20 cellular contexts compared by ENCODE assay signal in genomic region chr15:92707880-92708551, GRCh38.
"Had no signal": no experiment of that assay in that cellular context is flagged by ENCODE, and none has a peak within 500 bp of the region (broad histone marks: within the 10 kb centered on the region; RNA-seq: fewer than 3 reads in every experiment).

No MANE protein-coding gene starts in this region.

- H3K4me1 ChIP-seq: heart left ventricle, sigmoid colon, thyroid gland, uterus had no signal

- H3K36me3 ChIP-seq: heart left ventricle, ovary, sigmoid colon, thyroid gland, uterus had no signal

- H3K4me2 ChIP-seq: SK-N-SH had no signal

- H3K27ac Mint-ChIP-seq: activated CD4-positive, alpha-beta T cell treated with anti-CD3 and anti-CD28 coated beads, Interleukin-2, amount 10 ng/mL, durations not matched to agents 24 days and 14 days; activated naive CD4-positive, alpha-beta T cell treated with anti-CD3 and anti-CD28 coated beads, Interleukin-2, amount 50 U/mL, for 24 hours; activated T-helper 2 cell treated with anti-CD3 and anti-CD28 coated beads, Interferon-gamma antibody, Interleukin-2, Interleukin-4, amounts not matched to agents 10 μg/mL and 5 μg/mL and 100 μg/mL, durations not matched to agents 14 hours and 24 hours and 36 hours; brain; T-cell had no signal

- DNase-seq: activated CD4-positive, alpha-beta T cell treated with anti-CD3 and anti-CD28 coated beads, Interleukin-2, amount 10 ng/mL, durations not matched to agents 24 days and 14 days; amniotic stem cell; effector CD4-positive, alpha-beta T cell; heart left ventricle; left cardiac atrium; midbrain; ovary; sigmoid colon; SK-N-SH; stimulated activated CD4-positive, alpha-beta T cell treated with anti-CD3 and anti-CD28 coated beads, Interleukin-1b, Interleukin-23, amount 100 ng/mL, for 48 hours; T-cell; T1000; thyroid gland; uterus had no signal

- H3K27me3 ChIP-seq: heart left ventricle, ovary, sigmoid colon, thyroid gland, uterus had no signal

- H3K27ac ChIP-seq: coronary artery, heart left ventricle, ovary, sigmoid colon, thyroid gland, uterus had no signal

- ATAC-seq: heart left ventricle, T-cell had no signal

- H3K9me3 ChIP-seq: heart left ventricle, ovary, sigmoid colon, SK-N-SH, thyroid gland, uterus had no signal

- H3K9ac ChIP-seq: SK-N-SH had no signal

- H3K27me3 Mint-ChIP-seq: activated naive CD4-positive, alpha-beta T cell treated with anti-CD3 and anti-CD28 coated beads, Interleukin-2, amount 50 U/mL, for 24 hours had no signal

- H3K4me3 ChIP-seq: coronary artery, heart left ventricle, lung, ovary, sigmoid colon, thyroid gland, uterus had no signal

- H3K4me1 Mint-ChIP-seq: activated CD4-positive, alpha-beta T cell treated with anti-CD3 and anti-CD28 coated beads, Interleukin-2, amount 10 ng/mL, durations not matched to agents 24 days and 14 days; central memory CD8-positive, alpha-beta T cell had no signal

- H3K4me3 Mint-ChIP-seq: activated CD4-positive, alpha-beta T cell treated with anti-CD3 and anti-CD28 coated beads, Interleukin-2, amount 10 ng/mL, durations not matched to agents 24 days and 14 days; activated naive CD4-positive, alpha-beta T cell treated with anti-CD3 and anti-CD28 coated beads, Interleukin-2, amount 50 U/mL, for 24 hours; brain; central memory CD8-positive, alpha-beta T cell; T-cell had no signal

- H3K9me3 Mint-ChIP-seq: activated CD4-positive, alpha-beta T cell treated with anti-CD3 and anti-CD28 coated beads, Interleukin-2, amount 10 ng/mL, durations not matched to agents 24 days and 14 days; activated naive CD4-positive, alpha-beta T cell treated with anti-CD3 and anti-CD28 coated beads, Interleukin-2, amount 50 U/mL, for 24 hours; activated T-helper 2 cell treated with anti-CD3 and anti-CD28 coated beads, Interferon-gamma antibody, Interleukin-2, Interleukin-4, amounts not matched to agents 10 μg/mL and 5 μg/mL and 100 μg/mL, durations not matched to agents 14 hours and 24 hours and 36 hours; brain; central memory CD8-positive, alpha-beta T cell; T-cell had no signal
